Comparison of ENCODE assay signal across 19 cellular contexts in the genomic region with DNA sequence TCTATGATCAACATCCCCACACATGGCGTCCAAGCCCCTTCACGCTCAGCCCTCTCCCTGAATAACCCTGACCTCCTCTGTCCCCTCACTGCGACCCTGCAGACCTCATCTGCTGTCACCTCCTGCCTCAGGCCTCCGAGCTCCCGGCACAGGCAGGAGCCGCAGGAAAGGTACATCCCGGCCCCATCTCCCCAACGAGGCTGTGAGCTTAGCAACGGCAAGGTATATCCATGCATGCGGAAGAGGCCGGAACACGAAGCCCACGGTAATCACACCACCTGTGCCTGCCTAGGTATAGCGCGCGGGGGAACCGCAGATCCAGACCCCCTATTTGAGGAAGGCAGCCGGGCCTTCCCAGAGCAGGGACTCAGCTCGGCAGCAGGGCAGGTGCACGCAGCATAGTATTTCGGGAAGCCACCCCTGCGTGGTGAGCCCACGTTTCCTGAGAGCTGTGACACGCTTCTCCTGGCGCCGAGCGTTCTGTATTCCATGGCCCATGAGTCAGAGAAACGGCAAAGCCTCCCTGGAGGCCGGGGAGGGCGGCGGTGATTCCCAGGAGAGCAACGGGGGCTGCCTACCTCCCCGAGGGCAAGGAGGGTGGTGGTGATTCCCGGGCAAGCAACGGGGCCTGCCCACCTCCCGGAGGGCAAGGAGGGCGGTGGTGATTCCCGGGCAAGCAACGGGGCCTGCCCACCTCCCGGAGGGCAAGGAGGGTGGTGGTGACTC.
"Had no signal": no experiment of that assay in that cellular context is flagged by ENCODE, and none has a peak within 500 bp of the region (broad histone marks: within the 10 kb centered on the region; RNA-seq: fewer than 3 reads in every experiment).

No MANE protein-coding gene starts in this region.

- H3K36me3 ChIP-seq: brain microvascular endothelial cell, gastrocnemius medialis, neutrophil had no signal

- DNase-seq: activated CD4-positive, alpha-beta T cell treated with anti-CD3 and anti-CD28 coated beads for 36 hours; activated CD4-positive, alpha-beta T cell treated with anti-CD3 and anti-CD28 coated beads, Interleukin-2, amount 50 U/mL, for 48 hours; activated naive CD4-positive, alpha-beta T cell treated with Interleukin-2 at 50 U/mL for 16 hours; activated naive CD8-positive, alpha-beta T cell treated with anti-CD3 and anti-CD28 coated beads, Interleukin-2, amount 50 U/mL, for 24 hours; brain microvascular endothelial cell; effector CD8-positive, alpha-beta T cell; gastrocnemius medialis; heart left ventricle; kidney glomerular epithelial cell; left ventricle myocardium superior; naive thymus-derived CD4-positive, alpha-beta T cell; psoas muscle; stimulated activated naive B cell treated with anti-CD40 and anti-IgM and Interleukin-4, amounts not matched to agents 10 μg/mL and 1 μg/mL and 100 μg/mL, for 72 hours; SW 1271 had no signal

- H3K27ac ChIP-seq: brain microvascular endothelial cell, gastrocnemius medialis, neutrophil, psoas muscle had no signal

- H3K4me1 Mint-ChIP-seq: activated CD4-positive, alpha-beta T cell treated with anti-CD3 and anti-CD28 coated beads for 36 hours; activated naive CD8-positive, alpha-beta T cell treated with anti-CD3 and anti-CD28 coated beads, Interleukin-2, amount 50 U/mL, for 24 hours; memory B cell had no signal

- H3K4me1 ChIP-seq: gastrocnemius medialis, psoas muscle had no signal

- H3K4me3 Mint-ChIP-seq: activated CD4-positive, alpha-beta T cell treated with anti-CD3 and anti-CD28 coated beads for 36 hours; activated naive CD8-positive, alpha-beta T cell treated with anti-CD3 and anti-CD28 coated beads, Interleukin-2, amount 50 U/mL, for 24 hours; central memory CD8-positive, alpha-beta T cell; memory B cell; naive thymus-derived CD4-positive, alpha-beta T cell; stimulated activated naive B cell treated with anti-CD40 and anti-IgM and Interleukin-4, amounts not matched to agents 10 μg/mL and 1 μg/mL and 100 μg/mL, for 72 hours had no signal

- H3K9me3 Mint-ChIP-seq: memory B cell had no signal

- H3K27me3 Mint-ChIP-seq: activated CD4-positive, alpha-beta T cell treated with anti-CD3 and anti-CD28 coated beads for 36 hours; activated naive CD8-positive, alpha-beta T cell treated with anti-CD3 and anti-CD28 coated beads, Interleukin-2, amount 50 U/mL, for 24 hours; central memory CD8-positive, alpha-beta T cell; memory B cell; naive thymus-derived CD4-positive, alpha-beta T cell; stimulated activated naive B cell treated with anti-CD40 and anti-IgM and Interleukin-4, amounts not matched to agents 10 μg/mL and 1 μg/mL and 100 μg/mL, for 72 hours had no signal

- H3K27ac Mint-ChIP-seq: activated CD4-positive, alpha-beta T cell treated with anti-CD3 and anti-CD28 coated beads for 36 hours; activated naive CD8-positive, alpha-beta T cell treated with anti-CD3 and anti-CD28 coated beads, Interleukin-2, amount 50 U/mL, for 24 hours; activated T-helper 2 cell treated with anti-CD3 and anti-CD28 coated beads, Interferon-gamma antibody, Interleukin-2, Interleukin-4, amounts not matched to agents 10 μg/mL and 5 μg/mL and 100 μg/mL, durations not matched to agents 14 hours and 24 hours and 36 hours; memory B cell; stimulated activated naive B cell treated with anti-CD40 and anti-IgM and Interleukin-4, amounts not matched to agents 10 μg/mL and 1 μg/mL and 100 μg/mL, for 72 hours had no signal

- ATAC-seq: activated CD4-positive, alpha-beta T cell treated with anti-CD3 and anti-CD28 coated beads for 36 hours; activated naive CD8-positive, alpha-beta T cell treated with anti-CD3 and anti-CD28 coated beads, Interleukin-2, amount 50 U/mL, for 24 hours; esophagus mucosa; gastrocnemius medialis; heart left ventricle; left ventricle myocardium superior; naive thymus-derived CD4-positive, alpha-beta T cell; psoas muscle; stimulated activated naive B cell treated with anti-CD40 and anti-IgM and Interleukin-4, amounts not matched to agents 10 μg/mL and 1 μg/mL and 100 μg/mL, for 72 hours had no signal

- H3K9me3 ChIP-seq: gastrocnemius medialis, heart left ventricle, neutrophil, psoas muscle had no signal

- H3K27me3 ChIP-seq: brain microvascular endothelial cell, gastrocnemius medialis, heart left ventricle, neutrophil had no signal

- H3K4me3 ChIP-seq: gastrocnemius medialis, heart left ventricle, psoas muscle had no signal
